In the genomic region with DNA sequence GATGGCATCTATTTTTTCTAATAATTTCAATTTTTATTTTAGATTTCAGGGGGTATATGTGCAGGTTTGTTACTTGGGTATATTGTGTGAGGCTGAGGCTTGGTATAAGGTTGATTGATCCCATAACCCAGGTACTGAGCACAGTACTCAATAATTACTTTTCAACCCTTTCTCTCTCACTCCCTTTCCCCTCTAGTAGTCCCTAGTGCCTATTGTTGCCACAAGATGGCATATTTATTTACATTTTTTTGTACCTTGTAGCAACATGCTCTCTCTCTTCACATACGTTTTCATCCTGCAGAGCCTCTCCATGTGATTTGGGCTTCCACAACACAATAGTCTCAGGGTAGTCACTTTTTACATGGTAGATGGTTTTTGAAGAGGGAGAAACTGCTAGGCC, we compare ENCODE assay signal across 18 cellular contexts.
"Had no signal": no experiment of that assay in that cellular context is flagged by ENCODE, and none has a peak within 500 bp of the region (broad histone marks: within the 10 kb centered on the region; RNA-seq: fewer than 3 reads in every experiment).

No MANE protein-coding gene starts in this region.

- H3K4me3 Mint-ChIP-seq: activated CD8-positive, alpha-beta T cell treated with anti-CD3 and anti-CD28 coated beads for 36 hours; activated naive CD8-positive, alpha-beta T cell treated with anti-CD3 and anti-CD28 coated beads, Interleukin-2, amount 10 ng/mL, durations not matched to agents 7 days and 5 days; T-helper 1 cell treated with Interleukin-12 subunit alpha and Interleukin-12 subunit beta and Interleukin-4 antibody, amounts not matched to agents 30 μg/mL and 1 μg/mL, for 36 hours had no signal

- H3K27me3 Mint-ChIP-seq: activated CD8-positive, alpha-beta T cell treated with anti-CD3 and anti-CD28 coated beads for 36 hours; activated naive CD8-positive, alpha-beta T cell treated with anti-CD3 and anti-CD28 coated beads, Interleukin-2, amount 10 ng/mL, durations not matched to agents 7 days and 5 days had no signal

- H3K9me3 ChIP-seq: adrenal gland had no signal

- H3K27ac Mint-ChIP-seq: activated CD8-positive, alpha-beta T cell treated with anti-CD3 and anti-CD28 coated beads for 36 hours; activated naive CD8-positive, alpha-beta T cell treated with anti-CD3 and anti-CD28 coated beads, Interleukin-2, amount 10 ng/mL, durations not matched to agents 7 days and 5 days; T-helper 1 cell treated with Interleukin-12 subunit alpha and Interleukin-12 subunit beta and Interleukin-4 antibody, amounts not matched to agents 30 μg/mL and 1 μg/mL, for 36 hours had no signal

- ATAC-seq: activated CD4-positive, CD25-positive, alpha-beta regulatory T cell treated with anti-CD3 and anti-CD28 coated beads, Interleukin-2, amount 50 U/mL, for 24 hours; activated CD8-positive, alpha-beta T cell treated with anti-CD3 and anti-CD28 coated beads for 36 hours had no signal

- DNase-seq: activated CD4-positive, alpha-beta T cell treated with anti-CD3 and anti-CD28 coated beads for 4 hours; activated CD8-positive, alpha-beta memory T cell treated with anti-CD3 and anti-CD28 coated beads, Interleukin-2, amount 50 U/mL, for 48 hours; activated CD8-positive, alpha-beta T cell treated with anti-CD3 and anti-CD28 coated beads for 36 hours; activated naive CD4-positive, alpha-beta T cell treated with anti-CD3 and anti-CD28 coated beads, Interleukin-2, amount 50 U/mL, for 16 hours; activated naive CD8-positive, alpha-beta T cell treated with anti-CD3 and anti-CD28 coated beads, Interleukin-2, amount 10 ng/mL, durations not matched to agents 7 days and 5 days; activated T-cell treated with anti-CD3 and anti-CD28 coated beads, Interleukin-2, amount 50 U/mL, for 1 hour; adrenal gland; anterior cingulate cortex; caudate nucleus; NCI-H1048; NCI-H1694; NCI-H2081; NCI-H345; NCI-H510A; NCI-H69; SHP77 treated with DMSO at 0.1 percent for 48 hours had no signal

- H3K27me3 ChIP-seq: adrenal gland had no signal

- H3K36me3 ChIP-seq: adrenal gland had no signal

- H3K4me3 ChIP-seq: adrenal gland had no signal

- H3K27ac ChIP-seq: adrenal gland had no signal

- H3K9me3 Mint-ChIP-seq: activated CD8-positive, alpha-beta T cell treated with anti-CD3 and anti-CD28 coated beads for 36 hours; activated naive CD8-positive, alpha-beta T cell treated with anti-CD3 and anti-CD28 coated beads, Interleukin-2, amount 10 ng/mL, durations not matched to agents 7 days and 5 days; T-helper 1 cell treated with Interleukin-12 subunit alpha and Interleukin-12 subunit beta and Interleukin-4 antibody, amounts not matched to agents 30 μg/mL and 1 μg/mL, for 36 hours had no signal

- H3K36me3 Mint-ChIP-seq: activated naive CD8-positive, alpha-beta T cell treated with anti-CD3 and anti-CD28 coated beads, Interleukin-2, amount 10 ng/mL, durations not matched to agents 7 days and 5 days had no signal

- H3K4me1 ChIP-seq: adrenal gland had no signal

- H3K4me1 Mint-ChIP-seq: activated naive CD8-positive, alpha-beta T cell treated with anti-CD3 and anti-CD28 coated beads, Interleukin-2, amount 10 ng/mL, durations not matched to agents 7 days and 5 days had no signal
